In genomic region chrX:40095588-40096394, GRCh38 we compare ENCODE assay signal across 8 cellular contexts. TPM values are rescaled to one million over a fixed set of nuclear protein-coding genes. Genes with fewer than 3 reads are reported as not detected.
A peak's percentile ranks its signal among the peaks of the same experiment; 100 is the strongest.
DNase-seq lines count a peak whose midpoint lies in the region; ATAC-seq and TF ChIP-seq lines count a peak whose summit lies in the region.

No MANE protein-coding gene starts in this region.

- no peaks in the 10 kb centered on the region for H3K27me3 Mint-ChIP-seq in Caco-2 (ENCODE audit: insufficient read depth, unreplicated experiment)
- H3K27me3 Mint-ChIP-seq in activated T-helper 17 cell treated with anti-CD3 and anti-CD28 coated beads, Interleukin-2, amount 50 U/mL, for 72 hours = no peaks in the 10 kb centered on the region

- DNase-seq in Caco-2 (peak in 1 of 2 experiments; percentile 11), right atrium auricular region (ENCODE audit: low spot score) (no peak), sciatic nerve (ENCODE audit: low spot score) (peak; percentile 60), COR-L47 (lab: John Stamatoyannopoulos, UW) (no peak)

- H3K4me1 Mint-ChIP-seq in Caco-2 (ENCODE audit: low read depth, unreplicated experiment) = peaks cover 18% of the 10 kb centered on the region
- peaks cover 11% of the 10 kb centered on the region for H3K4me1 Mint-ChIP-seq in activated T-helper 17 cell treated with anti-CD3 and anti-CD28 coated beads, Interleukin-2, amount 50 U/mL, for 72 hours

- H3K27ac Mint-ChIP-seq in Caco-2 (ENCODE audit: unreplicated experiment) = no peak overlapping the region
- H3K27ac Mint-ChIP-seq in activated T-helper 17 cell treated with anti-CD3 and anti-CD28 coated beads, Interleukin-2, amount 50 U/mL, for 72 hours = peak overlapping the region; percentile 82

- peak overlapping the region; percentile 78 for H3K9ac ChIP-seq in KMS-11

- CTCF ChIA-PET in Caco-2 (lab: Charles Lee) = no interaction called here

- peak overlapping the region; percentile 83 for H3K4me3 Mint-ChIP-seq in Caco-2 (ENCODE audit: unreplicated experiment)
- H3K4me3 Mint-ChIP-seq in activated T-helper 17 cell treated with anti-CD3 and anti-CD28 coated beads, Interleukin-2, amount 50 U/mL, for 72 hours = peak overlapping the region; percentile 96

- H3K36me3 ChIP-seq in Caco-2 (ENCODE audit: control insufficient read depth, insufficient read depth, low read length) = no peaks in the 10 kb centered on the region
- H3K36me3 ChIP-seq in KMS-11 (ENCODE audit: insufficient read depth) = no peaks in the 10 kb centered on the region
- H3K36me3 ChIP-seq in right atrium auricular region = no peaks in the 10 kb centered on the region

- BruUV-seq in Caco-2 (replicated peaks; lab: Mats Ljungman, UMichigan) = no TSS peak

- H3K27me3 ChIP-seq in Caco-2 (replicated peaks; ENCODE audit: control insufficient read depth, insufficient read depth, low read length) = no peaks in the 10 kb centered on the region
- H3K27me3 ChIP-seq in KMS-11 (ENCODE audit: insufficient read depth, low read depth) = no peaks in the 10 kb centered on the region
- peaks cover 0 to 16% of the 10 kb centered on the region in 2 donors for H3K27me3 ChIP-seq in right atrium auricular region

- peaks cover 31% of the 10 kb centered on the region; the same call in 1 of the 2 replicates for H4K20me1 ChIP-seq in KMS-11 (ENCODE audit: insufficient read depth)

- TF ChIP-seq CTCF in Caco-2 (IDR thresholded peaks at IDR 0.05; ENCODE audit: insufficient read depth in 1 of 2, low read depth in 1 of 2, low read length in 1 of 2, severe bottlenecking in 1 of 2, unreplicated experiment in 1 of 2) (no peak), KMS-11 (conservative IDR thresholded peaks at IDR 0.05; ENCODE audit: low read depth, low read length) (no peak), right atrium auricular region (IDR thresholded peaks at IDR 0.05) (no peak)

- H2AFZ ChIP-seq in KMS-11 (ENCODE audit: low read depth) = no peak overlapping the region

- H3K4me2 ChIP-seq in KMS-11 = peak overlapping the region; percentile 76

- H3K4me3 ChIP-seq in Caco-2 (ENCODE audit: low read depth, low read length) (peak overlapping the region; percentile 55), KMS-11 (IDR thresholded peaks at IDR 0.05; ENCODE audit: insufficient read depth, low read depth, low read length) (no peak overlapping the region), right atrium auricular region (peak overlapping the region; percentile 61 to 66)

- peak; percentile 10 for ATAC-seq in activated T-helper 17 cell treated with anti-CD3 and anti-CD28 coated beads, Interleukin-2, amount 50 U/mL, for 72 hours (replicated peaks)
- ATAC-seq in sciatic nerve (no peak), GM21576 (IDR thresholded peaks at IDR 0.05; ENCODE audit: unreplicated experiment) (no peak), HG03196 (IDR thresholded peaks at IDR 0.05; ENCODE audit: unreplicated experiment) (no peak)

- H3K36me3 Mint-ChIP-seq in Caco-2 (ENCODE audit: insufficient read depth, unreplicated experiment) = peaks cover 11% of the 10 kb centered on the region
- H3K36me3 Mint-ChIP-seq in activated T-helper 17 cell treated with anti-CD3 and anti-CD28 coated beads, Interleukin-2, amount 50 U/mL, for 72 hours (ENCODE audit: low read depth) = peaks cover 40% of the 10 kb centered on the region

- peaks cover 14% of the 10 kb centered on the region for H3K4me1 ChIP-seq in Caco-2
- peaks cover 30% of the 10 kb centered on the region for H3K4me1 ChIP-seq in KMS-11 (ENCODE audit: low read depth, poor library complexity, severe bottlenecking)
- H3K4me1 ChIP-seq in right atrium auricular region = peaks cover 0 to 59% of the 10 kb centered on the region in 2 donors

- POLR2A ChIA-PET in Caco-2 (lab: Charles Lee) = no interaction called here

- peaks cover 57% of the 10 kb centered on the region for H3K79me2 ChIP-seq in KMS-11 (ENCODE audit: insufficient read depth, low read depth)

- H3K27ac ChIP-seq in KMS-11 (peak overlapping the region; percentile 78), right atrium auricular region (peak overlapping the region; percentile 82 to 90)

- H3K9me3 Mint-ChIP-seq in Caco-2 (ENCODE audit: unreplicated experiment) = no peaks in the 10 kb centered on the region
- H3K9me3 Mint-ChIP-seq in activated T-helper 17 cell treated with anti-CD3 and anti-CD28 coated beads, Interleukin-2, amount 50 U/mL, for 72 hours = no peaks in the 10 kb centered on the region

- intact Hi-C loops in Caco-2 (cut with micrococcal nuclease; ENCODE audit: unreplicated experiment) = loop anchor here (5.0 kb wide), 1 partner anchor 172 kb away; no protein-coding TSS in a partner anchor
- intact Hi-C loops in sciatic nerve (cut with DNase I) = loop anchor here (5.0 kb wide), 1 partner anchor 62 kb away; no protein-coding TSS in a partner anchor

- no peaks in the 10 kb centered on the region for H3K9me3 ChIP-seq in Caco-2
- H3K9me3 ChIP-seq in right atrium auricular region = no peaks in the 10 kb centered on the region

RNA-seq across cellular contexts. Expression of gene BCOR, which starts 2.0 kb away (rescaled TPM):
- total RNA-seq in Caco-2 (2022) (16.2 and 18.6 TPM in 2 replicates), right atrium auricular region (10 to 100 TPM; 24.3 to 37.1 TPM), sciatic nerve (42.0 TPM)
- 10 to 100 TPM; 38.9 to 63.2 TPM for total RNA-seq in activated T-helper 17 cell treated with anti-CD3 and anti-CD28 coated beads, Interleukin-2, amount 50 U/mL, for 72 hours
